15 cellular contexts compared by ENCODE assay signal in genomic region chr4:138398297-138398696, GRCh38.
DNase-seq lines count a peak whose midpoint lies in the region; ATAC-seq and TF ChIP-seq lines count a peak whose summit lies in the region.
"Had no signal": no experiment of that assay in that cellular context is flagged by ENCODE, and none has a peak within 500 bp of the region (broad histone marks: within the 10 kb centered on the region; RNA-seq: fewer than 3 reads in every experiment).

No MANE protein-coding gene starts in this region.

- H3K4me3 Mint-ChIP-seq in WTC11: no peak overlapping the region

- peaks cover 5% of the 10 kb centered on the region for H3K9me3 Mint-ChIP-seq in WTC11

- peak overlapping the region; percentile 32; the same call in 1 of the 2 replicates for H3K27ac ChIP-seq in 22Rv1

- H3K36me3 Mint-ChIP-seq in WTC11: 0 out of 2 replicates have a peak, but pooled peaks cover 2% of the 10 kb centered on the region

- peak overlapping the region; percentile 90 for H3K27ac Mint-ChIP-seq in WTC11

- POLR2A ChIA-PET in WTC11 (lab: Charles Lee): interaction anchor here (1.5 kb wide), 1 partner anchor 156 kb away, joined by 8 read pairs; the partner anchor contains the start of gene SLC7A11

- DNase-seq in NCI-H128 (lab: John Stamatoyannopoulos, UW; ENCODE audit: unreplicated experiment) (peak; percentile 41), WTC11 (ENCODE audit: low spot score) (no peak), iPS DF 4.7 (ENCODE audit: extremely low read depth, low spot score) (peak; percentile 78), HAP-1 (ENCODE audit: low spot score in 2 of 2) (no peak)
- DNase-seq: amygdala, DND-41, islet precursor cell, NCI-H2227 treated with DMSO at 0.1 percent for 48 hours, nucleus accumbens, SIG-M5 had no signal

- ATAC-seq in WTC11: peak; percentile 99
- no peak for ATAC-seq in GM19023 (IDR thresholded peaks at IDR 0.05; ENCODE audit: unreplicated experiment)
- ATAC-seq in GM21737 (IDR thresholded peaks at IDR 0.05; ENCODE audit: unreplicated experiment): no peak
- ATAC-seq in HG02571 (IDR thresholded peaks at IDR 0.05; ENCODE audit: unreplicated experiment): no peak
- ATAC-seq: esophagus mucosa had no signal

- no peaks in the 10 kb centered on the region for H3K36me3 ChIP-seq in HAP-1 (replicated peaks)

- no peaks in the 10 kb centered on the region for H3K27me3 ChIP-seq in HAP-1 (ENCODE audit: low read depth)

- H3K27me3 Mint-ChIP-seq in WTC11 (ENCODE audit: low read depth): peaks cover 20% of the 10 kb centered on the region

- CTCF ChIA-PET in WTC11 (lab: Charles Lee): no interaction called here

- no peak overlapping the region for H3K4me3 ChIP-seq in HAP-1

- peaks cover 20% of the 10 kb centered on the region for H3K4me1 Mint-ChIP-seq in WTC11

- no peaks in the 10 kb centered on the region for H3K9me3 ChIP-seq in HAP-1

- in situ Hi-C loops in HAP-1 (cut with MboI; ENCODE audit: low sequenced_read_pairs): no loop called here

- 0 out of 2 replicates have a peak, but pooled peaks cover 2% of the 10 kb centered on the region for H3K4me1 ChIP-seq in HAP-1

- TF ChIP-seq CTCF in 22Rv1 (IDR thresholded peaks at IDR 0.05) (no peak), WTC11 (IDR thresholded peaks at IDR 0.05) (no peak)

TF ChIP-seq in WTC11, 78 proteins besides CTCF, POLR2A, EP300 and RAD21:
- TF ChIP-seq ZNF423 (CRISPR knock-in tag; IDR thresholded peaks at IDR 0.05): peak; percentile 56
- TF ChIP-seq FOXK1 (CRISPR knock-in tag; IDR thresholded peaks at IDR 0.05): peak; percentile 68; the same call in 1 of the 2 replicates
- TF ChIP-seq FOXP4 (CRISPR knock-in tag; IDR thresholded peaks at IDR 0.05): peak; percentile 91; the same call in 1 of the 2 replicates
- peak; percentile 84 for TF ChIP-seq TEAD1 (CRISPR knock-in tag; IDR thresholded peaks at IDR 0.05)
- peak; percentile 79 for TF ChIP-seq GABPB1 (CRISPR knock-in tag; IDR thresholded peaks at IDR 0.05)
- TF ChIP-seq ZNF232 (CRISPR knock-in tag; IDR thresholded peaks at IDR 0.05): no peak
- TF ChIP-seq ATF6 (CRISPR knock-in tag; IDR thresholded peaks at IDR 0.05): no peak
TF ChIP-seq in WTC11: peak in this region for 5.

Comparison
In these comparisons a context has a peak if more than half of its experiments do, and no peak if none do; other contexts are left out.
1. DNase-seq: peak in NCI-H128 (single experiment) and iPS DF 4.7 (single experiment); none in WTC11 (single experiment) and HAP-1 (0 of 2).